Comparison of ENCODE assay signal across 8 cellular contexts in the genomic region with DNA sequence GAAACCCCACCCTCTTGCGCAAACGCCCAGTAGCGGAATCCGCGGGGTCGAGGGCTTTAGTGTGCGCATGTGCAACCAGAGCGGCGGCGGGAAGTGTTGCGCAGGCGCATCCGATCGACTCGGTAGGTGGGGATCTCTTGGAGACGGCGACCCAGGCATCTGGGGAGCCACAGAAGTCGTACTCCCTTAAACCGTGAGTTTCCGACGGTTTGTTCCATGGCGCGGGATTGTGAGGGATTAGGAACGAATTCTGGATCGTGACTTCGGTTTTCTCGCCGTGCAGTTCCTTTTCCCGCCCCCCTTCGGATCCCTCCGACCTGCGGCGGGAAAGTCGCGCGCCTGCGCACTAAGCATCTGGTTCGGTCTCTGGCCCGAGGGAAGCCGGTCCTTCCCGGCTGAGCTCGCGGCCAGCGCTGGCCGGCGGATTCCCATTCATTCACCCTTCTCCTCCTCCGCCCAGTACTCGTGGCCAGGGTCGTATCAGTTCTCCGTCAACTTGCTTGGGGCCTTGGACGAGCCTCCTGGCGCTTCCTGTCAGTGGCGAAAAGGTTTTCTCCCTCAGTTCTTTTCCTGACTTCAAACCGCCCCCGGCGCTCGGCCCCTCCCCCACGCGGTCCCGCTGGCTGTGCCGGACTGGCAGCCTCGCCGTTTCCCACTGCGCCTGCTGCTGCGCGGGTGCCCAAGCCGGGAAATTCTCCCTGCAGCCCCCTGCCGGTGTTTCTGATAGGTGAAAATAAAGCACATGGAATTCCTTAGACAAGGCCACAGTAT. TPM values are rescaled to one million over a fixed set of nuclear protein-coding genes. Genes with fewer than 3 reads are reported as not detected.
DNase-seq lines count a peak whose midpoint lies in the region; ATAC-seq and TF ChIP-seq lines count a peak whose summit lies in the region.

TSS of gene CDC7 (plus strand) at position 96 of the 771 bp plus-strand sequence. CDS start 866 bp downstream, outside the sequence.

- peaks cover 44% of the 10 kb centered on the region for H3K79me2 ChIP-seq in PC-3 (ENCODE audit: low read length)

- no peaks in the 10 kb centered on the region for H4K20me1 ChIP-seq in PC-3 (ENCODE audit: low read length)

- 0 out of 2 replicates have a peak, but pooled peaks have one; percentile 23 for TF ChIP-seq EP300 in Ishikawa (IDR thresholded peaks at IDR 0.05; ENCODE audit: borderline replicate concordance)

- CTCF ChIA-PET in PC-3 (lab: Charles Lee): interaction anchor here (0.5 to 1.2 kb wide), 4 partner anchors 94 to 569 kb away, joined by 3 to 4 read pairs (median 4); no protein-coding TSS in a partner anchor

- H3K4me3 ChIP-seq in PC-3 (ENCODE audit: low read length) (peak within 1 kb of the TSS; percentile 78), esophagus squamous epithelium (peak within 1 kb of the TSS; percentile 70 to 82 (median 78))

- BruUV-seq in PC-3 (replicated peaks; lab: Mats Ljungman, UMichigan): no TSS peak

- peak; percentile 34; the same call in 1 of the 2 replicates for TF ChIP-seq RAD21 in Ishikawa (IDR thresholded peaks at IDR 0.05; ENCODE audit: low read depth)

- no peaks in the 10 kb centered on the region for H3K9me3 ChIP-seq in PC-3 (ENCODE audit: low read length)
- H3K9me3 ChIP-seq in esophagus squamous epithelium: no peaks in the 10 kb centered on the region

- POLR2A ChIA-PET in PC-3 (lab: Charles Lee; ENCODE audit: unreplicated experiment): interaction anchor here (0.5 to 0.6 kb wide), 2 partner anchors 150 to 329 kb away, joined by 5 read pairs; no protein-coding TSS in a partner anchor

- H3K4me1 ChIP-seq in PC-3 (ENCODE audit: insufficient read depth, low read length): peaks cover 27% of the 10 kb centered on the region
- peaks cover 4 to 22% (median 15%) of the 10 kb centered on the region in 3 donors for H3K4me1 ChIP-seq in esophagus squamous epithelium

- H3K27me3 ChIP-seq in PC-3 (ENCODE audit: low read length): no peaks in the 10 kb centered on the region
- no peaks in the 10 kb centered on the region for H3K27me3 ChIP-seq in esophagus squamous epithelium

- no peaks in the 10 kb centered on the region for H3K9me3 Mint-ChIP-seq in activated T-cell treated with anti-CD3 and anti-CD28 coated beads, Interleukin-2, amount 50 U/mL, for 4 hours

- H3K4me3 Mint-ChIP-seq in activated T-cell treated with anti-CD3 and anti-CD28 coated beads, Interleukin-2, amount 50 U/mL, for 4 hours: no peak within 1 kb of the TSS

- H3K36me3 ChIP-seq in PC-3 (ENCODE audit: low read depth, low read length) (no peaks in the 10 kb centered on the region), esophagus squamous epithelium (no peaks in the 10 kb centered on the region)

- TF ChIP-seq POLR2A in esophagus squamous epithelium (IDR thresholded peaks at IDR 0.05): peak in 1 of 4 donors; percentile 2

- DNase-seq in DMS79 (lab: John Stamatoyannopoulos, UW) (peak; percentile 87), PC-3 (peak; percentile 87), esophagus squamous epithelium (lab: John Stamatoyannopoulos, UW) (peak; percentile 32), myocyte (ENCODE audit: low read depth) (peak; percentile 92)
- peak; percentile 83 for DNase-seq in activated T-cell treated with anti-CD3 and anti-CD28 coated beads, Interleukin-2, amount 50 U/mL, for 4 hours
- DNase-seq in stimulated activated CD8-positive, alpha-beta memory T cell treated with anti-CD3 and anti-CD28 coated beads, Interleukin-7, amount 100 ng/mL, for 4 hours (ENCODE audit: low read depth in 2 of 2): peak; percentile 77 to 82

- H3K36me3 Mint-ChIP-seq in activated T-cell treated with anti-CD3 and anti-CD28 coated beads, Interleukin-2, amount 50 U/mL, for 4 hours (ENCODE audit: insufficient read depth): peaks cover 2% of the 10 kb centered on the region

- TF ChIP-seq CTCF in PC-3 (conservative IDR thresholded peaks at IDR 0.05; ENCODE audit: low read depth, low read length): peak; percentile 62
- TF ChIP-seq CTCF in esophagus squamous epithelium (IDR thresholded peaks at IDR 0.05): peak in 4 of 6 experiments; percentile 16 to 44 (median 23)

- no peaks in the 10 kb centered on the region for H3K27me3 Mint-ChIP-seq in activated T-cell treated with anti-CD3 and anti-CD28 coated beads, Interleukin-2, amount 50 U/mL, for 4 hours (ENCODE audit: low read depth)

- intact Hi-C loops in PC-3 (cut with micrococcal nuclease): loop anchor here (2.0 to 10.0 kb wide), 3 partner anchors 60 to 794 kb away; partner anchors contain the start of genes GLMN and RPAP2
- intact Hi-C loops in esophagus squamous epithelium (cut with DNase I): no loop called here

- H3K9me2 ChIP-seq in PC-3 (replicated peaks; ENCODE audit: low read length): no peaks in the 10 kb centered on the region

- no peaks in the 10 kb centered on the region for H3F3A ChIP-seq in PC-3 (ENCODE audit: low read length, unreplicated experiment)

- H2AFZ ChIP-seq in PC-3 (ENCODE audit: low read length): peak within 1 kb of the TSS; percentile 93

- peak within 1 kb of the TSS; percentile 89 for H3K4me2 ChIP-seq in PC-3 (ENCODE audit: low read length)

- peaks cover 16% of the 10 kb centered on the region for H3K4me1 Mint-ChIP-seq in activated T-cell treated with anti-CD3 and anti-CD28 coated beads, Interleukin-2, amount 50 U/mL, for 4 hours (ENCODE audit: low read depth)

- ATAC-seq in GM21576 (IDR thresholded peaks at IDR 0.05; ENCODE audit: unreplicated experiment) (peak; percentile 65), PC-3 (peak; percentile 82)
- ATAC-seq in activated T-cell treated with anti-CD3 and anti-CD28 coated beads, Interleukin-2, amount 50 U/mL, for 4 hours: peak; percentile 90 to 91

- peak within 1 kb of the TSS; percentile 90 for H3K27ac ChIP-seq in PC-3 (ENCODE audit: low read length)
- H3K27ac ChIP-seq in esophagus squamous epithelium: peak within 1 kb of the TSS; percentile 85 to 90 (median 88)

- 0 to 1% methylated on average over 22 to 34 of the region's 68 CpGs for WGBS in esophagus squamous epithelium, 2 donors

- H3K9ac ChIP-seq in PC-3 (ENCODE audit: low read length): peak within 1 kb of the TSS; percentile 95

TF ChIP-seq in Ishikawa, 13 proteins besides CTCF, POLR2A, EP300 and RAD21:
- TF ChIP-seq TAF1 (IDR thresholded peaks at IDR 0.05; ENCODE audit: low read depth) (peak; percentile 81), TEAD4 (IDR thresholded peaks at IDR 0.05) (peak; percentile 48), TCF12 (IDR thresholded peaks at IDR 0.05; ENCODE audit: low read depth) (peak; percentile 51; the same call in 1 of the 2 replicates), MAX (IDR thresholded peaks at IDR 0.05) (peak; percentile 86), YY1 (IDR thresholded peaks at IDR 0.05; ENCODE audit: low read depth) (peak; percentile 30; the same call in 1 of the 2 replicates), FOXM1 (IDR thresholded peaks at IDR 0.05; ENCODE audit: borderline replicate concordance, low read depth) (no peak), CREB1 (IDR thresholded peaks at IDR 0.05; ENCODE audit: low read depth) (no peak), EGR1 (IDR thresholded peaks at IDR 0.05) (peak; percentile 70), ZBTB7A (IDR thresholded peaks at IDR 0.05; ENCODE audit: low read depth) (peak; percentile 88), NFIC (IDR thresholded peaks at IDR 0.05) (peak; percentile 47; the same call in 1 of the 2 replicates), CEBPB (IDR thresholded peaks at IDR 0.05) (peak; percentile 99)
- TF ChIP-seq, protein P1, sequence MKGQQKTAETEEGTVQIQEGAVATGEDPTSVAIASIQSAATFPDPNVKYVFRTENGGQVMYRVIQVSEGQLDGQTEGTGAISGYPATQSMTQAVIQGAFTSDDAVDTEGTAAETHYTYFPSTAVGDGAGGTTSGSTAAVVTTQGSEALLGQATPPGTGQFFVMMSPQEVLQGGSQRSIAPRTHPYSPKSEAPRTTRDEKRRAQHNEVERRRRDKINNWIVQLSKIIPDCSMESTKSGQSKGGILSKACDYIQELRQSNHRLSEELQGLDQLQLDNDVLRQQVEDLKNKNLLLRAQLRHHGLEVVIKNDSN (IDR thresholded peaks at IDR 0.05): no peak
- TF ChIP-seq, protein P2, sequence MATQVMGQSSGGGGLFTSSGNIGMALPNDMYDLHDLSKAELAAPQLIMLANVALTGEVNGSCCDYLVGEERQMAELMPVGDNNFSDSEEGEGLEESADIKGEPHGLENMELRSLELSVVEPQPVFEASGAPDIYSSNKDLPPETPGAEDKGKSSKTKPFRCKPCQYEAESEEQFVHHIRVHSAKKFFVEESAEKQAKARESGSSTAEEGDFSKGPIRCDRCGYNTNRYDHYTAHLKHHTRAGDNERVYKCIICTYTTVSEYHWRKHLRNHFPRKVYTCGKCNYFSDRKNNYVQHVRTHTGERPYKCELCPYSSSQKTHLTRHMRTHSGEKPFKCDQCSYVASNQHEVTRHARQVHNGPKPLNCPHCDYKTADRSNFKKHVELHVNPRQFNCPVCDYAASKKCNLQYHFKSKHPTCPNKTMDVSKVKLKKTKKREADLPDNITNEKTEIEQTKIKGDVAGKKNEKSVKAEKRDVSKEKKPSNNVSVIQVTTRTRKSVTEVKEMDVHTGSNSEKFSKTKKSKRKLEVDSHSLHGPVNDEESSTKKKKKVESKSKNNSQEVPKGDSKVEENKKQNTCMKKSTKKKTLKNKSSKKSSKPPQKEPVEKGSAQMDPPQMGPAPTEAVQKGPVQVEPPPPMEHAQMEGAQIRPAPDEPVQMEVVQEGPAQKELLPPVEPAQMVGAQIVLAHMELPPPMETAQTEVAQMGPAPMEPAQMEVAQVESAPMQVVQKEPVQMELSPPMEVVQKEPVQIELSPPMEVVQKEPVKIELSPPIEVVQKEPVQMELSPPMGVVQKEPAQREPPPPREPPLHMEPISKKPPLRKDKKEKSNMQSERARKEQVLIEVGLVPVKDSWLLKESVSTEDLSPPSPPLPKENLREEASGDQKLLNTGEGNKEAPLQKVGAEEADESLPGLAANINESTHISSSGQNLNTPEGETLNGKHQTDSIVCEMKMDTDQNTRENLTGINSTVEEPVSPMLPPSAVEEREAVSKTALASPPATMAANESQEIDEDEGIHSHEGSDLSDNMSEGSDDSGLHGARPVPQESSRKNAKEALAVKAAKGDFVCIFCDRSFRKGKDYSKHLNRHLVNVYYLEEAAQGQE (IDR thresholded peaks at IDR 0.05; ENCODE audit: low read depth): no peak

RNA-seq across cellular contexts. Expression of gene CDC7, which starts in this region (rescaled TPM):
- total RNA-seq in PC-3 (2014; rRNA removed) (10.0 and 11.1 TPM in 2 replicates), esophagus squamous epithelium (1 to 10 TPM; 2.0 to 6.8 (median 4.1) TPM), myocyte (1.8 and 4.0 TPM in 2 replicates)
- total RNA-seq in activated T-cell treated with anti-CD3 and anti-CD28 coated beads, Interleukin-2, amount 50 U/mL, for 4 hours: 10 to 100 TPM; 11.1 to 20.1 (median 16.6) TPM
- polyA plus RNA-seq in myocyte (2012): 1.1 TPM

Comparison
In these comparisons a context has a peak if more than half of its experiments do, and no peak if none do; other contexts are left out.
1. Peak in every context shown above with its lines: DNase-seq, ATAC-seq, H3K4me3 ChIP-seq and H3K27ac ChIP-seq.
2. DNase-seq: peak in every context shown above with its lines; median percentile 92 in myocyte; 87 in DMS79; 87 in PC-3; 83 in activated T-cell treated with anti-CD3 and anti-CD28 coated beads, Interleukin-2, amount 50 U/mL, for 4 hours; 80 in stimulated activated CD8-positive, alpha-beta memory T cell treated with anti-CD3 and anti-CD28 coated beads, Interleukin-7, amount 100 ng/mL, for 4 hours; 32 in esophagus squamous epithelium.